In genomic region chr15:80260566-80260965, GRCh38 we compare ENCODE assay signal across 31 cellular contexts. TPM values are rescaled to one million over a fixed set of nuclear protein-coding genes. Genes with fewer than 3 reads are reported as not detected.
"Had no signal": no experiment of that assay in that cellular context is flagged by ENCODE, and none has a peak within 500 bp of the region (broad histone marks: within the 10 kb centered on the region; RNA-seq: fewer than 3 reads in every experiment).

No MANE protein-coding gene starts in this region.

- H3K27me3 ChIP-seq: brain microvascular endothelial cell, right atrium auricular region, tibial nerve had no signal

- H3K36me3 ChIP-seq: brain microvascular endothelial cell, right atrium auricular region, spleen, tibial nerve, WERI-Rb-1 had no signal

- H3K9ac ChIP-seq: parathyroid adenoma had no signal

- ATAC-seq: activated CD4-positive, CD25-positive, alpha-beta regulatory T cell treated with anti-CD3 and anti-CD28 coated beads, Interleukin-2, amount 50 U/mL, for 24 hours; esophagus mucosa; left ventricle myocardium superior; naive thymus-derived CD4-positive, alpha-beta T cell had no signal

- DNase-seq: activated CD4-positive, alpha-beta memory T cell treated with anti-CD3 and anti-CD28 coated beads for 36 hours; activated CD4-positive, alpha-beta T cell treated with anti-CD3 and anti-CD28 coated beads, Interleukin-2, amount 10 ng/mL, durations not matched to agents 24 days and 14 days; activated CD8-positive, alpha-beta memory T cell treated with anti-CD3 and anti-CD28 coated beads, Interleukin-2, amount 50 U/mL, for 4 hours; activated gamma-delta T cell; activated naive CD4-positive, alpha-beta T cell treated with anti-CD3 and anti-CD28 coated beads, Interleukin-2, amount 10 ng/mL, durations not matched to agents 7 days and 5 days; activated naive CD8-positive, alpha-beta T cell treated with anti-CD3 and anti-CD28 coated beads, Interleukin-2, amount 10 ng/mL, durations not matched to agents 7 days and 5 days; activated T-cell treated with anti-CD3 and anti-CD28 coated beads, Interleukin-2, amount 50 U/mL, for 1 hour; brain microvascular endothelial cell; cortex of kidney; left ventricle myocardium superior; mammary epithelial cell; naive thymus-derived CD4-positive, alpha-beta T cell; occipital lobe; spleen; stimulated activated CD4-positive, alpha-beta T cell treated with anti-CD3 and anti-CD28 coated beads, Interleukin-2, amount 100 ng/mL, for 48 hours; stimulated activated naive CD4-positive, alpha-beta T cell treated with Interleukin-2 at 50 U/mL for 16 hours; SW 1271; T-helper 9 cell; WERI-Rb-1 had no signal

- H3K9me3 ChIP-seq: right atrium auricular region, tibial nerve had no signal

- H3K4me3 ChIP-seq: right atrium auricular region, spleen, tibial nerve had no signal

- H3K4me1 ChIP-seq: parathyroid adenoma, right atrium auricular region, spleen, tibial nerve had no signal

- H2AFZ ChIP-seq: parathyroid adenoma had no signal

- H3K79me2 ChIP-seq: parathyroid adenoma had no signal

- H3K27ac ChIP-seq: brain microvascular endothelial cell, parathyroid adenoma, right atrium auricular region, tibial nerve, WERI-Rb-1 had no signal

RNA-seq across cellular contexts. Expression of gene CTXND1, which starts 8.6 kb away (rescaled TPM):
- total RNA-seq: activated CD4-positive, alpha-beta memory T cell treated with anti-CD3 and anti-CD28 coated beads for 36 hours; activated CD4-positive, alpha-beta T cell treated with anti-CD3 and anti-CD28 coated beads, Interleukin-2, amount 10 ng/mL, durations not matched to agents 24 days and 14 days; activated CD8-positive, alpha-beta memory T cell treated with anti-CD3 and anti-CD28 coated beads for 36 hours; activated naive CD8-positive, alpha-beta T cell treated with anti-CD3 and anti-CD28 coated beads, Interleukin-2, amount 10 ng/mL, durations not matched to agents 7 days and 5 days; activated T-helper 1 cell treated with anti-CD3 and anti-CD28 coated beads, Interleukin-12 subunit alpha, Interleukin-12 subunit beta, Interleukin-2, Interleukin-4 antibody, amounts not matched to agents 30 ng/mL and 10 ng/mL and 1 ng/mL, durations not matched to agents 14 hours and 24 hours and 36 hours; astrocyte; chondrocyte; mammary epithelial cell; mesothelial cell of epicardium; naive thymus-derived CD4-positive, alpha-beta T cell; pulmonary artery endothelial cell had no signal
- polyA plus RNA-seq: mammary epithelial cell; naive thymus-derived CD4-positive, alpha-beta T cell; neural cell had no signal
